9 cellular contexts compared by ENCODE assay signal in the genomic region with DNA sequence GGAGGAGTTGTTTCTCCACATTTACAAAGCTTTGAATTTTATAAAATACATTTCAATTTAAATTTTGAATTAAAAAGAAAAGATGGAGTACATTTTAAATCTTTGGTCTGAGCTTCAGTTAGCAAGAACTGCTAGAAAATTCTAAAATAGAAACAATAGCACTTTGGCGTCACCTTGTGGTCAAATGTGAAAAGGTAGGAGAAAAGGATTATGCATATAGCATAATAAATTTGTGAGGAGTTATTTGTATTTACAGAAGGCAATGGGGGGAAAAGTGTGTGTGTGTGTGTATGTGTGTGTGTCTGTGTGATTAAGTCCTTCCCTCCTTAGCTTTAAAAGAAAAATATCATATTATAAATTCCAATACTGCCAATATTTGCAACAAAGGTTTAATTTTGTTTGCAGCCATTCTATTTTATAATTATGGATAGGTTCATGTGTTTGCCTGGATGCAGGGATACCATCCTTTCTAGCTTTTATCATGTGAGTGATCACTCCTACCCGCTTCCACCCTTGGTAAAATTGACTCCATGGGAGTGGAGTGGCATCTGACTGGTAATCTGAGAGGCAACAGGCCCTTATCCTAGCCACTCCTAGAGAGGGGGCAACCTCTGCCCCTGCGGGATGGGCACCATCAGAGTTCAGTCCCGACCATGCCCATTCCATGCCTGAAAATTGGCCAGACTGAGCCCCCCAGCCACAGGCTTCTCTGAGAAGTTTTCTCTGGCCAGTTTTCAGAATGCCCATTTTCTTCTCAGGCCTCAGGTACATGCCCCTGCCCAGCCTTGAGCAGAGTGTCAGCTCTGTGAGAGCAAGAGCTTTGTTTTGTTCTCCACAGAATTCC. TPM values are rescaled to one million over a fixed set of nuclear protein-coding genes. Genes with fewer than 3 reads are reported as not detected.
A peak's percentile ranks its signal among the peaks of the same experiment; 100 is the strongest.
DNase-seq lines count a peak whose midpoint lies in the region; ATAC-seq, FAIRE-seq and TF ChIP-seq lines count a peak whose summit lies in the region.
"Had no signal": no experiment of that assay in that cellular context is flagged by ENCODE, and none has a peak within 500 bp of the region (broad histone marks: within the 10 kb centered on the region; RNA-seq: fewer than 3 reads in every experiment).

No MANE protein-coding gene starts in this region.

- H3K27me3 ChIP-seq in astrocyte (ENCODE audit: insufficient read depth, low read length): no peaks in the 10 kb centered on the region

- no peak overlapping the region for H3K4me3 Mint-ChIP-seq in astrocyte (ENCODE audit: unreplicated experiment)
- H3K4me3 Mint-ChIP-seq in activated CD4-positive, alpha-beta memory T cell treated with anti-CD3 and anti-CD28 coated beads for 36 hours: no peak overlapping the region
- H3K4me3 Mint-ChIP-seq: stimulated activated naive CD8-positive, alpha-beta T cell treated with anti-CD3 and anti-CD28 coated beads, Interleukin-15, Interleukin-2, amounts not matched to agents 100 ng/mL and 50 ng/mL, for 24 hours had no signal

- H3K79me2 ChIP-seq in astrocyte (ENCODE audit: insufficient read depth, low read length): no peaks in the 10 kb centered on the region

- no peaks in the 10 kb centered on the region for H3K4me1 ChIP-seq in astrocyte (ENCODE audit: insufficient read depth, low read length)

- no peaks in the 10 kb centered on the region for H4K20me1 ChIP-seq in astrocyte (ENCODE audit: insufficient read depth, low read length)

- no peak overlapping the region for H3K27ac Mint-ChIP-seq in astrocyte (ENCODE audit: unreplicated experiment)
- no peak overlapping the region for H3K27ac Mint-ChIP-seq in activated CD4-positive, alpha-beta memory T cell treated with anti-CD3 and anti-CD28 coated beads for 36 hours
- H3K27ac Mint-ChIP-seq: stimulated activated naive CD8-positive, alpha-beta T cell treated with anti-CD3 and anti-CD28 coated beads, Interleukin-15, Interleukin-2, amounts not matched to agents 100 ng/mL and 50 ng/mL, for 24 hours had no signal

- CTCF ChIA-PET in activated CD4-positive, alpha-beta memory T cell treated with anti-CD3 and anti-CD28 coated beads for 36 hours (lab: Charles Lee): interaction anchor here (0.6 to 5.3 kb wide), 37 partner anchors 9 to 1199 kb away, joined by 3 to 103 read pairs (median 4); no protein-coding TSS in a partner anchor

- peak; percentile 9 to 49 for DNase-seq in stimulated activated CD4-positive, alpha-beta T cell treated with anti-CD3 and anti-CD28 coated beads, Interleukin-2, amount 100 ng/mL, for 24 hours
- no peak for DNase-seq in stimulated activated CD4-positive, alpha-beta T cell treated with anti-CD3 and anti-CD28 coated beads, Interleukin-4, amount 100 ng/mL, for 1 hour
- DNase-seq in NCI-H446 treated with DMSO at 0.1 percent for 48 hours (lab: John Stamatoyannopoulos, UW): peak; percentile 33
- peak; percentile 31 for DNase-seq in astrocyte (ENCODE audit: low read depth)
- peak; percentile 26 for DNase-seq in hepatic stellate cell (ENCODE audit: low spot score)
- DNase-seq in stimulated activated CD8-positive, alpha-beta memory T cell treated with anti-CD3 and anti-CD28 coated beads, Interleukin-4, amount 100 ng/mL, for 48 hours: peak; percentile 44
- no peak for DNase-seq in activated CD4-positive, alpha-beta memory T cell treated with anti-CD3 and anti-CD28 coated beads for 36 hours

- peak; percentile 66 for ATAC-seq in HG02938 (IDR thresholded peaks at IDR 0.05; ENCODE audit: unreplicated experiment)

- peak; percentile 97 for TF ChIP-seq CTCF in astrocyte (IDR thresholded peaks at IDR 0.05; ENCODE audit: insufficient read depth, low read depth, low read length)

- no peaks in the 10 kb centered on the region for H3K27me3 Mint-ChIP-seq in astrocyte (ENCODE audit: low read depth, unreplicated experiment)
- no peaks in the 10 kb centered on the region for H3K27me3 Mint-ChIP-seq in activated CD4-positive, alpha-beta memory T cell treated with anti-CD3 and anti-CD28 coated beads for 36 hours
- H3K27me3 Mint-ChIP-seq: stimulated activated naive CD8-positive, alpha-beta T cell treated with anti-CD3 and anti-CD28 coated beads, Interleukin-15, Interleukin-2, amounts not matched to agents 100 ng/mL and 50 ng/mL, for 24 hours had no signal

- FAIRE-seq in astrocyte (lab: Jason Lieb, UNC): no peak

- H2AFZ ChIP-seq in astrocyte (ENCODE audit: low read depth, low read length): no peak overlapping the region

- H3K9me3 ChIP-seq in astrocyte (ENCODE audit: insufficient read depth, low read depth, low read length): no peaks in the 10 kb centered on the region

- peaks cover 10% of the 10 kb centered on the region for H3K4me1 Mint-ChIP-seq in astrocyte (ENCODE audit: low read depth, unreplicated experiment)
- no peaks in the 10 kb centered on the region for H3K4me1 Mint-ChIP-seq in activated CD4-positive, alpha-beta memory T cell treated with anti-CD3 and anti-CD28 coated beads for 36 hours (ENCODE audit: low read depth)

- H3K4me3 ChIP-seq in astrocyte (ENCODE audit: insufficient read depth, low read depth, low read length): no peak overlapping the region

- H3K27ac ChIP-seq in astrocyte (ENCODE audit: low read depth, low read length): no peak overlapping the region

- H3K9me3 Mint-ChIP-seq in astrocyte (ENCODE audit: unreplicated experiment): no peaks in the 10 kb centered on the region
- no peaks in the 10 kb centered on the region for H3K9me3 Mint-ChIP-seq in activated CD4-positive, alpha-beta memory T cell treated with anti-CD3 and anti-CD28 coated beads for 36 hours
- H3K9me3 Mint-ChIP-seq: stimulated activated naive CD8-positive, alpha-beta T cell treated with anti-CD3 and anti-CD28 coated beads, Interleukin-15, Interleukin-2, amounts not matched to agents 100 ng/mL and 50 ng/mL, for 24 hours had no signal

- intact Hi-C loops in activated CD4-positive, alpha-beta memory T cell treated with anti-CD3 and anti-CD28 coated beads for 36 hours (cut with micrococcal nuclease): loop anchor here (1.0 to 2.0 kb wide), 3 partner anchors 282 to 1189 kb away; no protein-coding TSS in a partner anchor

- peaks cover 5% of the 10 kb centered on the region for H3K36me3 Mint-ChIP-seq in astrocyte (ENCODE audit: low read depth, unreplicated experiment)
- H3K36me3 Mint-ChIP-seq in activated CD4-positive, alpha-beta memory T cell treated with anti-CD3 and anti-CD28 coated beads for 36 hours: peaks cover 4% of the 10 kb centered on the region

- no peak overlapping the region for H3K9ac ChIP-seq in astrocyte (ENCODE audit: low read length)

- H3K36me3 ChIP-seq in astrocyte (ENCODE audit: insufficient read depth, low read length): peaks cover 8% of the 10 kb centered on the region

- POLR2A ChIA-PET in activated CD4-positive, alpha-beta memory T cell treated with anti-CD3 and anti-CD28 coated beads for 36 hours (lab: Charles Lee): no interaction called here

- no peak overlapping the region for H3K4me2 ChIP-seq in astrocyte (ENCODE audit: low read length)

RNA-seq across cellular contexts. Expression of a gene that starts 13.6 kb away (rescaled TPM):
- total RNA-seq in astrocyte: 50.0 and 54.6 TPM in 2 replicates
- under 1 TPM; 0.22 to 0.67 TPM for total RNA-seq in activated CD4-positive, alpha-beta memory T cell treated with anti-CD3 and anti-CD28 coated beads for 36 hours

RNA-seq across cellular contexts. Expression of a gene that starts 20.4 kb away (rescaled TPM):
- 34.7 and 38.7 TPM in 2 replicates for total RNA-seq in astrocyte
- 10 to 100 TPM; 27.6 to 28.7 TPM for total RNA-seq in activated CD4-positive, alpha-beta memory T cell treated with anti-CD3 and anti-CD28 coated beads for 36 hours

Comparison
In these comparisons a context has a peak if more than half of its experiments do, and no peak if none do; other contexts are left out.
1. DNase-seq: peak in stimulated activated CD4-positive, alpha-beta T cell treated with anti-CD3 and anti-CD28 coated beads, Interleukin-2, amount 100 ng/mL, for 24 hours (2 of 2), NCI-H446 treated with DMSO at 0.1 percent for 48 hours (single experiment), astrocyte (single experiment), hepatic stellate cell (single experiment) and stimulated activated CD8-positive, alpha-beta memory T cell treated with anti-CD3 and anti-CD28 coated beads, Interleukin-4, amount 100 ng/mL, for 48 hours (single experiment); none in stimulated activated CD4-positive, alpha-beta T cell treated with anti-CD3 and anti-CD28 coated beads, Interleukin-4, amount 100 ng/mL, for 1 hour (single experiment) and activated CD4-positive, alpha-beta memory T cell treated with anti-CD3 and anti-CD28 coated beads for 36 hours (single experiment).
2. RNA of a gene that starts 13.6 kb away (total RNA-seq): 50.0 to 54.6 TPM in astrocyte; 0.22 to 0.67 TPM in activated CD4-positive, alpha-beta memory T cell treated with anti-CD3 and anti-CD28 coated beads for 36 hours; every median in the first group is over 10 times any median in the second.